14 cellular contexts compared by ENCODE assay signal in genomic region chr4:150033937-150034336, GRCh38. TPM values are rescaled to one million over a fixed set of nuclear protein-coding genes. Genes with fewer than 3 reads are reported as not detected.
A peak's percentile ranks its signal among the peaks of the same experiment; 100 is the strongest.
DNase-seq lines count a peak whose midpoint lies in the region; ATAC-seq, FAIRE-seq and TF ChIP-seq lines count a peak whose summit lies in the region.
"Had no signal": no experiment of that assay in that cellular context is flagged by ENCODE, and none has a peak within 500 bp of the region (broad histone marks: within the 10 kb centered on the region; RNA-seq: fewer than 3 reads in every experiment).

No MANE protein-coding gene starts in this region.

- CTCF ChIA-PET in PC-3 (lab: Charles Lee): no interaction called here

- H2AFZ ChIP-seq in PC-3 (ENCODE audit: low read length): no peak overlapping the region
- H2AFZ ChIP-seq: parathyroid adenoma had no signal

- H3K9me3 ChIP-seq in PC-3 (ENCODE audit: low read length): no peaks in the 10 kb centered on the region
- H3K9me3 ChIP-seq in uterus: no peaks in the 10 kb centered on the region

- no peak for ATAC-seq in PC-3
- ATAC-seq: Right ventricle myocardium inferior had no signal

- no TSS peak for BruUV-seq in PC-3 (replicated peaks; lab: Mats Ljungman, UMichigan)

- H3K27me3 ChIP-seq in PC-3 (ENCODE audit: low read length) (no peaks in the 10 kb centered on the region), uterus (no peaks in the 10 kb centered on the region)

- no peaks in the 10 kb centered on the region for H3K9me2 ChIP-seq in PC-3 (replicated peaks; ENCODE audit: low read length)

- DNase-seq in Caki2 (ENCODE audit: low read depth) (peak; percentile 85), HT1080 (ENCODE audit: low read depth) (peak; percentile 40), PC-3 (peak; percentile 31), glomerular visceral epithelial cell (ENCODE audit: extremely low spot score) (peak; percentile 71), uterus (no peak), T-helper 2 cell (no peak), KG1 (lab: John Stamatoyannopoulos, UW) (no peak), urothelium cell line (ENCODE audit: low spot score) (no peak)
- DNase-seq: activated T-cell treated with anti-CD3 and anti-CD28 coated beads, Interleukin-2, amount 50 U/mL, for 48 hours; C1 segment of cervical spinal cord; central memory CD4-positive, alpha-beta T cell had no signal

- H3K4me2 ChIP-seq in PC-3 (ENCODE audit: low read length): no peak overlapping the region

- in situ Hi-C loops in Caki2 (cut with HindIII; ENCODE audit: low pct_unique_long_range_greater_than_20kb, low sequenced_read_pairs): no loop called here

- no peaks in the 10 kb centered on the region for H4K20me1 ChIP-seq in PC-3 (ENCODE audit: low read length)

- H3K36me3 ChIP-seq in PC-3 (ENCODE audit: low read depth, low read length) (no peaks in the 10 kb centered on the region), uterus (no peaks in the 10 kb centered on the region)

- H3K4me3 ChIP-seq in PC-3 (ENCODE audit: low read length) (no peak overlapping the region), uterus (no peak overlapping the region)

- no peak for TF ChIP-seq POLR2A in uterus (IDR thresholded peaks at IDR 0.05)

- H3K27ac ChIP-seq in PC-3 (ENCODE audit: low read length) (no peak overlapping the region), uterus (no peak overlapping the region)
- H3K27ac ChIP-seq: parathyroid adenoma had no signal

- H3F3A ChIP-seq in PC-3 (ENCODE audit: low read length, unreplicated experiment): no peaks in the 10 kb centered on the region

- no peaks in the 10 kb centered on the region for H3K79me2 ChIP-seq in PC-3 (ENCODE audit: low read length)
- H3K79me2 ChIP-seq: parathyroid adenoma had no signal

- no peak for FAIRE-seq in urothelium cell line (lab: Jason Lieb, UNC)
- FAIRE-seq: frontal cortex had no signal

- intact Hi-C loops in PC-3 (cut with micrococcal nuclease) (no loop called here), uterus (cut with DNase I; ENCODE audit: low total_unique reads) (no loop called here)

- no peaks in the 10 kb centered on the region for H3K4me1 ChIP-seq in PC-3 (ENCODE audit: insufficient read depth, low read length)
- no peaks in the 10 kb centered on the region for H3K4me1 ChIP-seq in uterus
- H3K4me1 ChIP-seq: parathyroid adenoma had no signal

- TF ChIP-seq CTCF in PC-3 (conservative IDR thresholded peaks at IDR 0.05; ENCODE audit: low read depth, low read length) (no peak), uterus (IDR thresholded peaks at IDR 0.05) (no peak)

- no peak overlapping the region for H3K9ac ChIP-seq in PC-3 (ENCODE audit: low read length)
- H3K9ac ChIP-seq: parathyroid adenoma had no signal

- POLR2A ChIA-PET in PC-3 (lab: Charles Lee; ENCODE audit: unreplicated experiment): no interaction called here

RNA-seq across cellular contexts. Expression of gene DCLK2, which starts 44.3 kb away (rescaled TPM):
- total RNA-seq in Caki2 (2014; rRNA removed; shearing (Covaris generic); ENCODE audit: low replicate concordance): 11.1 and 29.7 TPM in 2 replicates
- total RNA-seq in HT1080 (2014; rRNA removed; shearing (Covaris generic)): 3.8 and 5.2 TPM in 2 replicates
- polyA plus RNA-seq in HT1080 (2015; cell fraction: cytosol; rRNA removed): 1.2 and 1.5 TPM in 2 replicates
- 1.7 and 1.8 TPM in 2 replicates for polyA plus RNA-seq in HT1080 (2015; cell fraction: nucleus; rRNA removed)
- total RNA-seq in PC-3 (2014; rRNA removed) (1.2 TPM in 2 replicates), uterus (10 to 100 TPM in 2 of 4 donors, 1 to 10 TPM in 1, under 1 TPM in 1; 0.29 to 27.5 (median 10.1) TPM)

Comparison
In these comparisons a context has a peak if more than half of its experiments do, and no peak if none do; other contexts are left out.
1. DNase-seq: peak in Caki2 (single experiment), HT1080 (single experiment), PC-3 (single experiment) and glomerular visceral epithelial cell (single experiment); none in uterus (0 of 2), T-helper 2 cell (0 of 5), KG1 (single experiment) and urothelium cell line (single experiment).